ENCODE assay signal across 8 cellular contexts in the genomic region with DNA sequence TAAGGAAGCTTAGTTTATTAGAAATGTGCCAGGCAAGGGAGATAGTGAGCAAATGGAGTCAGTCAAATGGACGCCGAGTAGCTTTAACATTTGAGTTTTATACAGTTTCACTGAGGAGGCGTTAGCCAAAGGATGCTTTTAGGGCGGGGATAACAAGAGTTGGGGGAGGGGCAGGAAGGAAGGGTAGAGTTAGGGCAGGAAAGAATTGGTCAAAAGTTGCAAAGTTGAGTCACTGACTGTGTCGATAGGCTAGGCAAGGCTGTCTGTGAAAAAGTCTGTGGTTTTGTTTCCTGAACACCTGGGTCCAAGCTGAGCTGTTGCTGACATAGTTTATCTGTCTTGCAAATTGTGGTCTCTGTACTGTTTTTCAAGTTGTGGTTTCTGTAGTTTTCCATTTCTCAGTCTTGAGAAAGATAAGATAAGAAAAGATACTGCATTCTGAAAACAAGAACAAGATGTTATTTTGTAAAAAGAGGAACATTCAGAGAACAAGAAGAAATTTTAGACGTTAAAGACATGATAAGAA.
DNase-seq lines count a peak whose midpoint lies in the region; ATAC-seq and TF ChIP-seq lines count a peak whose summit lies in the region.

No MANE protein-coding gene starts in this region.

- peaks cover 67% of the 10 kb centered on the region for H3K36me3 Mint-ChIP-seq in activated T-helper 2 cell treated with anti-CD3 and anti-CD28 coated beads, Interferon-gamma antibody, Interleukin-2, Interleukin-4, amounts not matched to agents 10 μg/mL and 5 μg/mL and 100 μg/mL, durations not matched to agents 14 hours and 24 hours and 36 hours (ENCODE audit: low read depth)

- no peaks in the 10 kb centered on the region for H3K9me2 ChIP-seq in OCI-LY1 (ENCODE audit: low read depth, low read length)

- TF ChIP-seq CTCF in OCI-LY1 (IDR thresholded peaks at IDR 0.05; ENCODE audit: low read length) (no peak), WERI-Rb-1 (IDR thresholded peaks at IDR 0.05; ENCODE audit: low read depth, low read length) (no peak)

- H3K4me2 ChIP-seq in OCI-LY1 (ENCODE audit: low read length), result peak overlapping the region; percentile 58

- peak overlapping the region; percentile 48 for H3K4me3 ChIP-seq in OCI-LY1 (ENCODE audit: low read depth, low read length, poor library complexity, severe bottlenecking)
- no peak overlapping the region for H3K4me3 ChIP-seq in WERI-Rb-1 (ENCODE audit: low read depth, low read length)

- peaks cover 7% of the 10 kb centered on the region for H3K9me3 ChIP-seq in OCI-LY1 (ENCODE audit: low read length)
- H3K9me3 ChIP-seq in WERI-Rb-1 (ENCODE audit: severe bottlenecking), result no peaks in the 10 kb centered on the region

- H3K4me3 Mint-ChIP-seq in activated T-helper 2 cell treated with anti-CD3 and anti-CD28 coated beads, Interferon-gamma antibody, Interleukin-2, Interleukin-4, amounts not matched to agents 10 μg/mL and 5 μg/mL and 100 μg/mL, durations not matched to agents 14 hours and 24 hours and 36 hours (ENCODE audit: low read depth), result peak overlapping the region; percentile 43

- ATAC-seq in GM18499 (IDR thresholded peaks at IDR 0.05; ENCODE audit: insufficient read depth, unreplicated experiment), result peak; percentile 99
- ATAC-seq in HG02763 (IDR thresholded peaks at IDR 0.05; ENCODE audit: unreplicated experiment), result peak; percentile 99
- peak; percentile 59 for ATAC-seq in left colon

- 0 out of 2 replicates have a peak, but pooled peaks cover 5% of the 10 kb centered on the region for H3K36me3 ChIP-seq in OCI-LY1 (ENCODE audit: insufficient read depth, low read length)
- H3K36me3 ChIP-seq in WERI-Rb-1, result no peaks in the 10 kb centered on the region

- intact Hi-C loops in activated T-helper 2 cell treated with anti-CD3 and anti-CD28 coated beads, Interferon-gamma antibody, Interleukin-2, Interleukin-4, amounts not matched to agents 10 μg/mL and 5 μg/mL and 100 μg/mL, durations not matched to agents 14 hours and 24 hours and 36 hours (cut with micrococcal nuclease), result loop anchor here (1.0 to 10.0 kb wide), 12 partner anchors 21 to 572 kb away; a partner anchor contains a TSS
- intact Hi-C loops in left colon (cut with DNase I, micrococcal nuclease), result no loop called here

- H3F3A ChIP-seq in OCI-LY1 (ENCODE audit: insufficient read depth, low read length), result peaks cover 4% of the 10 kb centered on the region; the same call in 1 of the 2 replicates

- peak; percentile 86 for DNase-seq in activated T-helper 2 cell treated with anti-CD3 and anti-CD28 coated beads, Interferon-gamma antibody, Interleukin-2, Interleukin-4, amounts not matched to agents 10 μg/mL and 5 μg/mL and 100 μg/mL, durations not matched to agents 14 hours and 24 hours and 36 hours (ENCODE audit: low spot score)
- DNase-seq in left colon (peak; percentile 35 to 61), kidney glomerular epithelial cell (lab: John Stamatoyannopoulos, UW) (no peak), WERI-Rb-1 (no peak)
- peak; percentile 63 for DNase-seq in stimulated activated CD8-positive, alpha-beta memory T cell treated with anti-CD3 and anti-CD28 coated beads, Interleukin-7, amount 100 ng/mL, for 24 hours (ENCODE audit: low read depth)

- H3K27me3 Mint-ChIP-seq in activated T-helper 2 cell treated with anti-CD3 and anti-CD28 coated beads, Interferon-gamma antibody, Interleukin-2, Interleukin-4, amounts not matched to agents 10 μg/mL and 5 μg/mL and 100 μg/mL, durations not matched to agents 14 hours and 24 hours and 36 hours (ENCODE audit: low read depth), result no peaks in the 10 kb centered on the region

- H3K79me2 ChIP-seq in OCI-LY1 (ENCODE audit: insufficient read depth, low read length), result no peaks in the 10 kb centered on the region

- H3K9ac ChIP-seq in OCI-LY1 (ENCODE audit: low read length), result peak overlapping the region; percentile 63

- H4K20me1 ChIP-seq in OCI-LY1 (ENCODE audit: insufficient read depth, low read length), result no peaks in the 10 kb centered on the region

- peak overlapping the region; percentile 100 for H3K27ac ChIP-seq in OCI-LY1 (ENCODE audit: low read depth, low read length, poor library complexity, severe bottlenecking)
- no peak overlapping the region for H3K27ac ChIP-seq in WERI-Rb-1

- no peak overlapping the region for H2AFZ ChIP-seq in OCI-LY1 (ENCODE audit: low read length)

- peaks cover 31% of the 10 kb centered on the region for H3K4me1 Mint-ChIP-seq in activated T-helper 2 cell treated with anti-CD3 and anti-CD28 coated beads, Interferon-gamma antibody, Interleukin-2, Interleukin-4, amounts not matched to agents 10 μg/mL and 5 μg/mL and 100 μg/mL, durations not matched to agents 14 hours and 24 hours and 36 hours (ENCODE audit: low read depth)

- peaks cover 40% of the 10 kb centered on the region for H3K4me1 ChIP-seq in OCI-LY1 (ENCODE audit: insufficient read depth, low read length, severe bottlenecking)

- peaks cover 66% of the 10 kb centered on the region for H3K9me3 Mint-ChIP-seq in activated T-helper 2 cell treated with anti-CD3 and anti-CD28 coated beads, Interferon-gamma antibody, Interleukin-2, Interleukin-4, amounts not matched to agents 10 μg/mL and 5 μg/mL and 100 μg/mL, durations not matched to agents 14 hours and 24 hours and 36 hours

- H3K27ac Mint-ChIP-seq in activated T-helper 2 cell treated with anti-CD3 and anti-CD28 coated beads, Interferon-gamma antibody, Interleukin-2, Interleukin-4, amounts not matched to agents 10 μg/mL and 5 μg/mL and 100 μg/mL, durations not matched to agents 14 hours and 24 hours and 36 hours, result peak overlapping the region; percentile 89

- H3K27me3 ChIP-seq in OCI-LY1 (ENCODE audit: insufficient read depth, low read length) (no peaks in the 10 kb centered on the region), WERI-Rb-1 (ENCODE audit: insufficient read depth, low read depth, severe bottlenecking) (no peaks in the 10 kb centered on the region)

Comparison
In these comparisons a context has a peak if more than half of its experiments do, and no peak if none do; other contexts are left out.
1. DNase-seq: peak in activated T-helper 2 cell treated with anti-CD3 and anti-CD28 coated beads, Interferon-gamma antibody, Interleukin-2, Interleukin-4, amounts not matched to agents 10 μg/mL and 5 μg/mL and 100 μg/mL, durations not matched to agents 14 hours and 24 hours and 36 hours (single experiment), left colon (2 of 2) and stimulated activated CD8-positive, alpha-beta memory T cell treated with anti-CD3 and anti-CD28 coated beads, Interleukin-7, amount 100 ng/mL, for 24 hours (single experiment); none in kidney glomerular epithelial cell (single experiment) and WERI-Rb-1 (single experiment).
2. Peak in every context shown above with its lines, with median percentiles within 50 percentile points of each other: ATAC-seq.